In the genomic region with DNA sequence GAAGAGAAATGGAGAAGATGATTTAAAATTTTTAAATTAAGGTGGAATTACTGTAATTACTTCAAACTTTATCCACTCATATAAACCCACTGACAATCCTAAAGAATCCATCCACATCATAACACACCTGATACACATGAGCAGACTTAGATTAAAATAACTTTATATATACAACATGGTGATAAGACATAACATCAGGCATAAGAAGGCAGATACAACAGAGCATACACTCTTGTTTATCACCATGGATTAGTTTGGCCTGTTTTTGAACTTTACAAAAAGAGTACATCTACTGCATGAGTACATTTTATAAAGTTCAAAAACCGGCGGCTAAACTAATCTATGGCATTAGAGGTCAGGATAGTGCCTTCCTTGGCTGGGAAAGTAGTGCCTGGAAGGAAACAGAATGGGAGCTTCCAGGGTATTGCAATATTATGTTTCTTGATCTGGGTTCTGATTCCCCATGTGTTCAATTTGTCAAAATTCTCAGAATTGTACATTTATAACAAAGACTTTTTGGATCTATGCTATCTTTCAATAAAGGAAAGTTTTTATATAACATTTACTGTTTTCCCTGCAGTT, we compare ENCODE assay signal across 21 cellular contexts. TPM values are rescaled to one million over a fixed set of nuclear protein-coding genes. Genes with fewer than 3 reads are reported as not detected.
DNase-seq lines count a peak whose midpoint lies in the region; ATAC-seq and TF ChIP-seq lines count a peak whose summit lies in the region.
"Had no signal": no experiment of that assay in that cellular context is flagged by ENCODE, and none has a peak within 500 bp of the region (broad histone marks: within the 10 kb centered on the region; RNA-seq: fewer than 3 reads in every experiment).

No MANE protein-coding gene starts in this region.

- H3K4me3 ChIP-seq in HEK293 (ENCODE audit: low read depth, low read length) (no peak overlapping the region), left lung (no peak overlapping the region)
- H3K4me3 ChIP-seq: uterus had no signal

- intact Hi-C loops in Right ventricle myocardium inferior (cut with DNase I), result no loop called here
- intact Hi-C loops in left cardiac atrium (cut with DNase I), result no loop called here
- intact Hi-C loops in sciatic nerve (cut with DNase I), result no loop called here
- intact Hi-C loops in left lung (cut with DNase I), result no loop called here

- peak overlapping the region; percentile 14 for H3K4me3 Mint-ChIP-seq in central memory CD8-positive, alpha-beta T cell
- no peak overlapping the region for H3K4me3 Mint-ChIP-seq in T-helper 2 cell treated with Interferon-gamma antibody and Interleukin-4, amounts not matched to agents 5 μg/mL and 100 μg/mL, for 36 hours
- H3K4me3 Mint-ChIP-seq in nephron progenitor cell, result no peak overlapping the region
- H3K4me3 Mint-ChIP-seq: nephron had no signal

- ATAC-seq in Right ventricle myocardium inferior (peak; percentile 21), left cardiac atrium (no peak), sciatic nerve (peak; percentile 51), left lung (no peak)
- ATAC-seq in central memory CD8-positive, alpha-beta T cell (replicated peaks; ENCODE audit: extremely low read depth, poor library complexity, severe bottlenecking), result peak; percentile 53

- no peaks in the 10 kb centered on the region for H3K9me3 Mint-ChIP-seq in central memory CD8-positive, alpha-beta T cell
- H3K9me3 Mint-ChIP-seq in T-helper 2 cell treated with Interferon-gamma antibody and Interleukin-4, amounts not matched to agents 5 μg/mL and 100 μg/mL, for 36 hours, result no peaks in the 10 kb centered on the region
- H3K9me3 Mint-ChIP-seq in nephron progenitor cell, result no peaks in the 10 kb centered on the region
- H3K9me3 Mint-ChIP-seq: nephron had no signal

- POLR2A ChIA-PET in HEK293 (lab: Yijun Ruan, JAX), result no interaction called here

- H3K36me3 ChIP-seq in HEK293 (ENCODE audit: control insufficient read depth in 2 of 2, insufficient read depth in 1 of 2, low read length in 2 of 2) (no peaks in the 10 kb centered on the region), left lung (no peaks in the 10 kb centered on the region)
- H3K36me3 ChIP-seq: uterus had no signal

- H3K27ac ChIP-seq in HEK293 (ENCODE audit: extremely low read depth, low read depth, low read length), result no peak overlapping the region
- H3K27ac ChIP-seq in left lung, result no peak overlapping the region
- H3K27ac ChIP-seq: C4-2B had no signal

- peaks cover 69% of the 10 kb centered on the region for H3K4me1 Mint-ChIP-seq in central memory CD8-positive, alpha-beta T cell
- H3K4me1 Mint-ChIP-seq in T-helper 2 cell treated with Interferon-gamma antibody and Interleukin-4, amounts not matched to agents 5 μg/mL and 100 μg/mL, for 36 hours (ENCODE audit: low read depth), result peaks cover 45% of the 10 kb centered on the region
- no peaks in the 10 kb centered on the region for H3K4me1 Mint-ChIP-seq in nephron progenitor cell

- no peaks in the 10 kb centered on the region for H3K9me3 ChIP-seq in HEK293 (ENCODE audit: control insufficient read depth, insufficient read depth, low read depth, low read length)
- H3K9me3 ChIP-seq in left lung, result no peaks in the 10 kb centered on the region
- H3K9me3 ChIP-seq: uterus had no signal

- no peaks in the 10 kb centered on the region for H3K27me3 Mint-ChIP-seq in central memory CD8-positive, alpha-beta T cell
- no peaks in the 10 kb centered on the region for H3K27me3 Mint-ChIP-seq in T-helper 2 cell treated with Interferon-gamma antibody and Interleukin-4, amounts not matched to agents 5 μg/mL and 100 μg/mL, for 36 hours (ENCODE audit: low read depth)
- no peaks in the 10 kb centered on the region for H3K27me3 Mint-ChIP-seq in nephron progenitor cell (ENCODE audit: low read depth, poor library complexity)

- peaks cover 9% of the 10 kb centered on the region for H3K36me3 Mint-ChIP-seq in central memory CD8-positive, alpha-beta T cell (ENCODE audit: insufficient read depth)
- H3K36me3 Mint-ChIP-seq in T-helper 2 cell treated with Interferon-gamma antibody and Interleukin-4, amounts not matched to agents 5 μg/mL and 100 μg/mL, for 36 hours (ENCODE audit: low read depth), result peaks cover 3% of the 10 kb centered on the region
- no peaks in the 10 kb centered on the region for H3K36me3 Mint-ChIP-seq in nephron progenitor cell (ENCODE audit: low read depth)

- H3K4me1 ChIP-seq in HEK293 (ENCODE audit: control insufficient read depth, insufficient read depth, low read length), result peaks cover 8% of the 10 kb centered on the region
- H3K4me1 ChIP-seq in left lung, result peaks cover 19 to 43% of the 10 kb centered on the region in 2 donors

- CTCF ChIA-PET in HEK293 (lab: Yijun Ruan, JAX), result interaction anchor here (0.6 to 0.9 kb wide), 2 partner anchors 14 to 65 kb away, joined by 3 read pairs; no protein-coding TSS in a partner anchor

- H3K27me3 ChIP-seq in left lung, result no peaks in the 10 kb centered on the region
- H3K27me3 ChIP-seq: uterus had no signal

- TF ChIP-seq CTCF in HEK293 (tag by site-specific recombination; IDR thresholded peaks at IDR 0.05) (no peak), left lung (IDR thresholded peaks at IDR 0.05) (no peak), nephron progenitor cell (IDR thresholded peaks at IDR 0.05) (no peak)

- peak overlapping the region; percentile 52 for H3K27ac Mint-ChIP-seq in central memory CD8-positive, alpha-beta T cell (ENCODE audit: low read depth)
- H3K27ac Mint-ChIP-seq in T-helper 2 cell treated with Interferon-gamma antibody and Interleukin-4, amounts not matched to agents 5 μg/mL and 100 μg/mL, for 36 hours, result no peak overlapping the region
- H3K27ac Mint-ChIP-seq in nephron progenitor cell, result no peak overlapping the region
- H3K27ac Mint-ChIP-seq: nephron had no signal

- DNase-seq in Right ventricle myocardium inferior (ENCODE audit: missing footprints) (no peak), left cardiac atrium (no peak), sciatic nerve (ENCODE audit: low spot score) (no peak), left lung (no peak), nephron progenitor cell (no peak)
- no peak for DNase-seq in central memory CD8-positive, alpha-beta T cell (ENCODE audit: low spot score in 2 of 2)
- DNase-seq in T-helper 2 cell treated with Interferon-gamma antibody and Interleukin-4, amounts not matched to agents 5 μg/mL and 100 μg/mL, for 36 hours (ENCODE audit: low spot score), result no peak
- DNase-seq: ACHN; activated CD4-positive, alpha-beta T cell treated with anti-CD3 and anti-CD28 coated beads, Interleukin-2, amount 50 U/mL, for 1 hour; activated CD8-positive, alpha-beta memory T cell treated with anti-CD3 and anti-CD28 coated beads, Interleukin-2, amount 50 U/mL, for 4 hours; activated gamma-delta T cell treated with Interleukin-2 at 50 U/mL for 16 hours; amygdala; GOT3; mesendoderm; NCI-H1092 treated with DMSO at 0.1 percent for 48 hours; NCI-H2029; NCI-H226; uterus had no signal

TF ChIP-seq in HEK293, 187 proteins besides CTCF, POLR2A, EP300 and RAD21:
- TF ChIP-seq KLF16 (tag by site-specific recombination; IDR thresholded peaks at IDR 0.05) (no peak), ZBTB17 (tag by site-specific recombination; IDR thresholded peaks at IDR 0.05) (peak; percentile 87), IKZF3 (tag by site-specific recombination; IDR thresholded peaks at IDR 0.05) (no peak)

RNA-seq across cellular contexts. Expression of a gene that starts 15.1 kb away (rescaled TPM):
- total RNA-seq in Right ventricle myocardium inferior (26.0 TPM), left cardiac atrium (10 to 100 TPM; 22.7 to 28.3 TPM), sciatic nerve (71.8 TPM), left lung (10 to 100 TPM; 31.0 to 33.9 TPM)

Comparison
In these comparisons a context has a peak if more than half of its experiments do, and no peak if none do; other contexts are left out.
1. ATAC-seq: peak in Right ventricle myocardium inferior (single experiment), central memory CD8-positive, alpha-beta T cell (single experiment) and sciatic nerve (single experiment); none in left cardiac atrium (0 of 2) and left lung (single experiment).